In genomic region chr2:24652265-24653232, GRCh38 we compare ENCODE assay signal across 1 cellular context.
TF ChIP-seq lines count a peak whose summit lies in the region.

No MANE protein-coding gene starts in this region.

TF ChIP-seq in GM12878, 131 proteins besides CTCF, POLR2A, EP300 and RAD21 (continued from another document):
- TF ChIP-seq SREBF1 (IDR thresholded peaks at IDR 0.05; ENCODE audit: low read length), result no peak
